ENCODE assay signal across 16 cellular contexts in genomic region chr11:123072279-123072678, GRCh38. TPM values are rescaled to one million over a fixed set of nuclear protein-coding genes. Genes with fewer than 3 reads are reported as not detected.
A peak's percentile ranks its signal among the peaks of the same experiment; 100 is the strongest.
DNase-seq lines count a peak whose midpoint lies in the region; ATAC-seq, FAIRE-seq and TF ChIP-seq lines count a peak whose summit lies in the region.
"Had no signal": no experiment of that assay in that cellular context is flagged by ENCODE, and none has a peak within 500 bp of the region (broad histone marks: within the 10 kb centered on the region; RNA-seq: fewer than 3 reads in every experiment).

No MANE protein-coding gene starts in this region.

- peak; percentile 18 for DNase-seq in NCI-H1436 (lab: John Stamatoyannopoulos, UW)
- DNase-seq in NCI-H1436 treated with DMSO at 0.1 percent for 48 hours (lab: John Stamatoyannopoulos, UW): no peak
- no peak for DNase-seq in activated T-helper 1 cell treated with anti-CD3 and anti-CD28 coated beads, Interleukin-12 subunit alpha, Interleukin-12 subunit beta, Interleukin-2, Interleukin-4 antibody, amounts not matched to agents 30 ng/mL and 10 ng/mL and 1 ng/mL, durations not matched to agents 14 hours and 24 hours and 36 hours (ENCODE audit: low spot score)
- DNase-seq in pancreas: peak; percentile 87 to 95 (median 89)
- no peak for DNase-seq in posterior vena cava (ENCODE audit: low spot score)
- DNase-seq in cortex of kidney (lab: John Stamatoyannopoulos, UW): no peak
- DNase-seq: activated CD4-positive, alpha-beta T cell treated with anti-CD3 and anti-CD28 coated beads for 1 hour; heart left ventricle; IMR-90; NCI-H1694; nephron progenitor cell had no signal

- no peak for TF ChIP-seq CTCF in HEK293 (tag by site-specific recombination; IDR thresholded peaks at IDR 0.05)
- no peak for TF ChIP-seq CTCF in pancreas (IDR thresholded peaks at IDR 0.05)

- POLR2A ChIA-PET in HEK293 (lab: Yijun Ruan, JAX): interaction anchor here (1.3 to 2.5 kb wide), 2 partner anchors 10 to 19 kb away, joined by 4 to 13 read pairs; partner anchors contain the start of gene HSPA8

- 15 to 16% methylated on average over 2 of the region's 2 CpGs for WGBS in pancreas, 2 donors

- peaks cover 56% of the 10 kb centered on the region for H3K4me1 Mint-ChIP-seq in activated T-helper 1 cell treated with anti-CD3 and anti-CD28 coated beads, Interleukin-12 subunit alpha, Interleukin-12 subunit beta, Interleukin-2, Interleukin-4 antibody, amounts not matched to agents 30 ng/mL and 10 ng/mL and 1 ng/mL, durations not matched to agents 14 hours and 24 hours and 36 hours (ENCODE audit: low read depth)

- intact Hi-C loops in activated T-helper 1 cell treated with anti-CD3 and anti-CD28 coated beads, Interleukin-12 subunit alpha, Interleukin-12 subunit beta, Interleukin-2, Interleukin-4 antibody, amounts not matched to agents 30 ng/mL and 10 ng/mL and 1 ng/mL, durations not matched to agents 14 hours and 24 hours and 36 hours (cut with micrococcal nuclease): no loop called here
- intact Hi-C loops in pancreas (cut with DNase I) (no loop called here), posterior vena cava (cut with DNase I) (no loop called here)

- CTCF ChIA-PET in HEK293 (lab: Yijun Ruan, JAX): interaction anchor here (1.1 to 1.4 kb wide), 2 partner anchors 12 to 31 kb away, joined by 3 to 4 read pairs; no protein-coding TSS in a partner anchor

- no peaks in the 10 kb centered on the region for H3K4me1 ChIP-seq in HEK293 (ENCODE audit: control insufficient read depth, insufficient read depth, low read length)
- peaks cover 9 to 23% (median 15%) of the 10 kb centered on the region in 3 donors for H3K4me1 ChIP-seq in pancreas

- H3K27me3 ChIP-seq in pancreas: no peaks in the 10 kb centered on the region
- H3K27me3 ChIP-seq: cardiac muscle cell, heart left ventricle had no signal

- H3K4me3 Mint-ChIP-seq in activated T-helper 1 cell treated with anti-CD3 and anti-CD28 coated beads, Interleukin-12 subunit alpha, Interleukin-12 subunit beta, Interleukin-2, Interleukin-4 antibody, amounts not matched to agents 30 ng/mL and 10 ng/mL and 1 ng/mL, durations not matched to agents 14 hours and 24 hours and 36 hours: no peak overlapping the region
- H3K4me3 Mint-ChIP-seq: nephron progenitor cell had no signal

- no peaks in the 10 kb centered on the region for H3K9me3 Mint-ChIP-seq in activated T-helper 1 cell treated with anti-CD3 and anti-CD28 coated beads, Interleukin-12 subunit alpha, Interleukin-12 subunit beta, Interleukin-2, Interleukin-4 antibody, amounts not matched to agents 30 ng/mL and 10 ng/mL and 1 ng/mL, durations not matched to agents 14 hours and 24 hours and 36 hours
- H3K9me3 Mint-ChIP-seq: nephron progenitor cell had no signal

- H3K27ac ChIP-seq in HEK293 (ENCODE audit: extremely low read depth, low read depth, low read length) (no peak overlapping the region), pancreas (peak overlapping the region in 2 of 4 donors; percentile 32 to 35)
- H3K27ac ChIP-seq: 22Rv1, cardiac muscle cell, epithelial cell of prostate had no signal

- H3K4me3 ChIP-seq in HEK293 (ENCODE audit: low read depth, low read length): no peak overlapping the region
- H3K4me3 ChIP-seq in pancreas: no peak overlapping the region
- H3K4me3 ChIP-seq: cardiac muscle cell, heart left ventricle had no signal

- H3K27me3 Mint-ChIP-seq in activated T-helper 1 cell treated with anti-CD3 and anti-CD28 coated beads, Interleukin-12 subunit alpha, Interleukin-12 subunit beta, Interleukin-2, Interleukin-4 antibody, amounts not matched to agents 30 ng/mL and 10 ng/mL and 1 ng/mL, durations not matched to agents 14 hours and 24 hours and 36 hours (ENCODE audit: insufficient read depth): no peaks in the 10 kb centered on the region

- peaks cover 13% of the 10 kb centered on the region for H3K36me3 Mint-ChIP-seq in activated T-helper 1 cell treated with anti-CD3 and anti-CD28 coated beads, Interleukin-12 subunit alpha, Interleukin-12 subunit beta, Interleukin-2, Interleukin-4 antibody, amounts not matched to agents 30 ng/mL and 10 ng/mL and 1 ng/mL, durations not matched to agents 14 hours and 24 hours and 36 hours (ENCODE audit: low read depth)

- no peaks in the 10 kb centered on the region for H3K9me3 ChIP-seq in HEK293 (ENCODE audit: control insufficient read depth, insufficient read depth, low read depth, low read length)
- H3K9me3 ChIP-seq in pancreas: no peaks in the 10 kb centered on the region
- H3K9me3 ChIP-seq: heart left ventricle had no signal

- no peak for FAIRE-seq in pancreas (lab: Jason Lieb, UNC)

- no peaks in the 10 kb centered on the region for H3K36me3 ChIP-seq in HEK293 (ENCODE audit: control insufficient read depth in 2 of 2, insufficient read depth in 1 of 2, low read length in 2 of 2)
- H3K36me3 ChIP-seq in pancreas: no peaks in the 10 kb centered on the region
- H3K36me3 ChIP-seq: cardiac muscle cell had no signal

- peak; percentile 84 to 91 (median 89) for ATAC-seq in pancreas
- ATAC-seq in HG03378 (IDR thresholded peaks at IDR 0.05; ENCODE audit: unreplicated experiment): no peak
- ATAC-seq: heart left ventricle had no signal

- peak overlapping the region; percentile 26 for H3K27ac Mint-ChIP-seq in activated T-helper 1 cell treated with anti-CD3 and anti-CD28 coated beads, Interleukin-12 subunit alpha, Interleukin-12 subunit beta, Interleukin-2, Interleukin-4 antibody, amounts not matched to agents 30 ng/mL and 10 ng/mL and 1 ng/mL, durations not matched to agents 14 hours and 24 hours and 36 hours

TF ChIP-seq in HEK293, 187 proteins besides CTCF, POLR2A, EP300 and RAD21:
- TF ChIP-seq SCRT2 (tag by site-specific recombination; IDR thresholded peaks at IDR 0.05) (peak; percentile 90), HIC1 (tag by site-specific recombination; IDR thresholded peaks at IDR 0.05) (no peak), PATZ1 (tag by site-specific recombination; IDR thresholded peaks at IDR 0.05) (no peak), SCRT1 (tag by site-specific recombination; IDR thresholded peaks at IDR 0.05; ENCODE audit: borderline replicate concordance) (0 out of 2 replicates have a peak, but pooled peaks have one; percentile 46), ZNF670 (tag by site-specific recombination; IDR thresholded peaks at IDR 0.05; ENCODE audit: low read depth) (no peak)
TF ChIP-seq in HEK293: peak in this region for 2.

RNA-seq across cellular contexts. Expression of gene HSPA8, which starts 10.3 kb away (rescaled TPM):
- total RNA-seq in activated T-helper 1 cell treated with anti-CD3 and anti-CD28 coated beads, Interleukin-12 subunit alpha, Interleukin-12 subunit beta, Interleukin-2, Interleukin-4 antibody, amounts not matched to agents 30 ng/mL and 10 ng/mL and 1 ng/mL, durations not matched to agents 14 hours and 24 hours and 36 hours: 4,132 and 4,214 TPM in 2 replicates
- total RNA-seq in pancreas (1,000 to 10,000 TPM in 3 of 6 donors, 100 to 1,000 TPM in 3; 625 to 1,721 (median 1,008) TPM), posterior vena cava (100 to 1,000 TPM; 754 to 806 TPM)
- 100 to 1,000 TPM; 166 to 347 TPM for polyA plus RNA-seq in pancreas

Comparison
In these comparisons a context has a peak if more than half of its experiments do, and no peak if none do; other contexts are left out.
1. DNase-seq: peak in NCI-H1436 (single experiment) and pancreas (6 of 6); none in NCI-H1436 treated with DMSO at 0.1 percent for 48 hours (single experiment), activated T-helper 1 cell treated with anti-CD3 and anti-CD28 coated beads, Interleukin-12 subunit alpha, Interleukin-12 subunit beta, Interleukin-2, Interleukin-4 antibody, amounts not matched to agents 30 ng/mL and 10 ng/mL and 1 ng/mL, durations not matched to agents 14 hours and 24 hours and 36 hours (single experiment), posterior vena cava (single experiment) and cortex of kidney (single experiment).